ENCODE assay signal across 8 cellular contexts in genomic region chr19:35030257-35031071, GRCh38. TPM values are rescaled to one million over a fixed set of nuclear protein-coding genes. Genes with fewer than 3 reads are reported as not detected.
DNase-seq lines count a peak whose midpoint lies in the region; ATAC-seq and TF ChIP-seq lines count a peak whose summit lies in the region.

SCN1B (plus strand) TSS chr19:35030470; CDS start chr19:35030821, 351 bp downstream.

- TF ChIP-seq POLR2A in transverse colon (IDR thresholded peaks at IDR 0.05), result no peak

- no peak within 1 kb of the TSS for H2BK12ac ChIP-seq in trophoblast cell (ENCODE audit: low read length)

- H3K36me3 Mint-ChIP-seq in activated naive CD4-positive, alpha-beta T cell treated with anti-CD3 and anti-CD28 coated beads, Interleukin-2, amount 50 U/mL, for 72 hours, result peaks cover under 1 to 5% of the 10 kb centered on the region in 2 donors

- no peaks in the 10 kb centered on the region for H3K79me2 ChIP-seq in trophoblast cell (ENCODE audit: control insufficient read depth, insufficient read depth, low read length, poor library complexity)

- no peaks in the 10 kb centered on the region for H3K9me3 Mint-ChIP-seq in activated naive CD4-positive, alpha-beta T cell treated with anti-CD3 and anti-CD28 coated beads, Interleukin-2, amount 50 U/mL, for 72 hours

- H3K27ac ChIP-seq in SJSA1 (no peak within 1 kb of the TSS), trophoblast cell (ENCODE audit: low read depth, low read length) (no peak within 1 kb of the TSS), transverse colon (peak within 1 kb of the TSS; percentile 13 to 48 (median 28))

- no peak for TF ChIP-seq EP300 in transverse colon (IDR thresholded peaks at IDR 0.05; ENCODE audit: low read depth)

- no peak within 1 kb of the TSS for H4K12ac ChIP-seq in trophoblast cell (ENCODE audit: low read depth, low read length)

- H3K23ac ChIP-seq in trophoblast cell (ENCODE audit: low read length), result no peak within 1 kb of the TSS

- TF ChIP-seq CTCF in transverse colon (IDR thresholded peaks at IDR 0.05), result no peak

- peaks cover 20% of the 10 kb centered on the region for H3K36me3 ChIP-seq in SJSA1
- peaks cover 27 to 28% of the 10 kb centered on the region in 2 experiments for H3K36me3 ChIP-seq in trophoblast cell (ENCODE audit: control insufficient read depth in 1 of 2, insufficient read depth in 2 of 2, low read length in 2 of 2)
- no peaks in the 10 kb centered on the region for H3K36me3 ChIP-seq in transverse colon

- H3K9ac ChIP-seq in trophoblast cell (ENCODE audit: low read length), result no peak within 1 kb of the TSS

- intact Hi-C loops in Right ventricle myocardium superior (cut with DNase I) (no loop called here), transverse colon (cut with DNase I; ENCODE audit: low total_unique reads) (no loop called here)

- H3K9me3 ChIP-seq in SJSA1 (replicated peaks) (no peaks in the 10 kb centered on the region), trophoblast cell (ENCODE audit: insufficient read depth, low read depth, low read length) (no peaks in the 10 kb centered on the region), transverse colon (no peaks in the 10 kb centered on the region)

- no peak within 1 kb of the TSS for H3K18ac ChIP-seq in trophoblast cell (ENCODE audit: low read length)

- H4K8ac ChIP-seq in trophoblast cell (ENCODE audit: low read depth, low read length), result no peak within 1 kb of the TSS

- H3K27me3 ChIP-seq in SJSA1 (replicated peaks) (peaks cover 3% of the 10 kb centered on the region; the same call in 1 of the 2 replicates), trophoblast cell (ENCODE audit: insufficient read depth, low read length) (peaks cover 20% of the 10 kb centered on the region), transverse colon (peaks cover 33% of the 10 kb centered on the region)

- H3K4me3 ChIP-seq in SJSA1 (peak within 1 kb of the TSS; percentile 45), trophoblast cell (ENCODE audit: low read depth, low read length) (peak within 1 kb of the TSS; percentile 52), transverse colon (peak within 1 kb of the TSS; percentile 44 to 53 (median 51))

- peak within 1 kb of the TSS; percentile 36 to 94 for H3K27ac Mint-ChIP-seq in activated naive CD4-positive, alpha-beta T cell treated with anti-CD3 and anti-CD28 coated beads, Interleukin-2, amount 50 U/mL, for 72 hours

- no peak within 1 kb of the TSS for H4K91ac ChIP-seq in trophoblast cell (ENCODE audit: low read depth, low read length)

- H2BK120ac ChIP-seq in trophoblast cell (ENCODE audit: insufficient read depth, low read length, poor library complexity), result no peak within 1 kb of the TSS

- peak; percentile 49 to 60 for DNase-seq in SHP77 (lab: John Stamatoyannopoulos, UW)
- DNase-seq in SHP77 treated with DMSO at 0.1 percent for 48 hours (lab: John Stamatoyannopoulos, UW), result no peak
- peak; percentile 31 to 73 for DNase-seq in SJSA1 (ENCODE audit: low read depth in 1 of 2, low spot score in 2 of 2)
- peak; percentile 71 to 73 for DNase-seq in activated naive CD4-positive, alpha-beta T cell treated with anti-CD3 and anti-CD28 coated beads, Interleukin-2, amount 50 U/mL, for 72 hours (ENCODE audit: low spot score in 2 of 2)
- peak; percentile 78 for DNase-seq in Right ventricle myocardium superior
- peak in 1 of 2 donors; percentile 55 for DNase-seq in trophoblast cell
- DNase-seq in transverse colon, result peak; percentile 46

- no peak within 1 kb of the TSS for H3K4ac ChIP-seq in trophoblast cell (ENCODE audit: low read depth, low read length)

- H3K4me2 ChIP-seq in trophoblast cell (ENCODE audit: low read length), result peak within 1 kb of the TSS; percentile 83

- H3K79me1 ChIP-seq in trophoblast cell (ENCODE audit: low read length), result no peaks in the 10 kb centered on the region

- ATAC-seq in activated naive CD4-positive, alpha-beta T cell treated with anti-CD3 and anti-CD28 coated beads, Interleukin-2, amount 50 U/mL, for 72 hours, result peak; percentile 83 to 89
- ATAC-seq in Right ventricle myocardium superior (ENCODE audit: poor library complexity) (peak; percentile 80), HG03097 (IDR thresholded peaks at IDR 0.05; ENCODE audit: low FRiP score, unreplicated experiment) (no peak)

- H2AFZ ChIP-seq in trophoblast cell (ENCODE audit: insufficient read depth, low read length, poor library complexity), result peak within 1 kb of the TSS; percentile 3

- no CpG with 5 or more reads among the region's 118 CpGs for WGBS in trophoblast cell (ENCODE audit: extremely low coverage, insufficient coverage, insufficient read length)
- WGBS in transverse colon (ENCODE audit: low coverage in 1 of 2), 2 donors, result 2% methylated on average over 34 of the region's 118 CpGs; no CpG with 5 or more reads in 1 of the 2 donors

- no peak within 1 kb of the TSS for H3K14ac ChIP-seq in trophoblast cell (ENCODE audit: low read length)

- H3K4me1 ChIP-seq in SJSA1 (replicated peaks) (peaks cover 16% of the 10 kb centered on the region), trophoblast cell (ENCODE audit: control insufficient read depth in 1 of 2, insufficient read depth in 2 of 2, low read length in 2 of 2) (peaks cover 5 to 10% of the 10 kb centered on the region in 2 experiments), transverse colon (peaks cover 3 to 13% (median 8%) of the 10 kb centered on the region in 4 donors)

- H2BK5ac ChIP-seq in trophoblast cell (ENCODE audit: low read depth, low read length, poor library complexity), result no peak within 1 kb of the TSS

- in situ Hi-C loops in transverse colon (cut with MboI; ENCODE audit: low pct_ligation_motif_present in 1 of 4, low pct_unique_long_range_greater_than_20kb in 1 of 4, low sequenced_read_pairs in 3 of 4), result no loop called here

- H2AK5ac ChIP-seq in trophoblast cell (ENCODE audit: low read length), result no peak within 1 kb of the TSS

RNA-seq across cellular contexts. Expression of gene SCN1B, which starts in this region (rescaled TPM):
- 2.9 and 4.0 TPM in 2 replicates for total RNA-seq in SJSA1 (2014; rRNA removed; shearing (Covaris generic))
- 1 to 10 TPM; 1.5 to 1.7 TPM for total RNA-seq in activated naive CD4-positive, alpha-beta T cell treated with anti-CD3 and anti-CD28 coated beads, Interleukin-2, amount 50 U/mL, for 72 hours
- 48.2 TPM for total RNA-seq in Right ventricle myocardium superior
- 0.42 and 0.44 TPM in 2 replicates for polyA plus RNA-seq in trophoblast cell (2013)
- total RNA-seq in transverse colon, result 10 to 100 TPM in 1 of 4 donors, 1 to 10 TPM in 2, under 1 TPM in 1; 0.60 to 14.2 (median 3.2) TPM

Comparison
In these comparisons a context has a peak if more than half of its experiments do, and no peak if none do; other contexts are left out.
1. H3K27ac ChIP-seq: peak in transverse colon (4 of 4); none in SJSA1 (single experiment) and trophoblast cell (single experiment).
2. Peak in every context shown above with its lines, with median percentiles within 50 percentile points of each other: H3K4me3 ChIP-seq.